Comparison of ENCODE assay signal across 8 cellular contexts in genomic region chr5:6634327-6634713, GRCh38. TPM values are rescaled to one million over a fixed set of nuclear protein-coding genes. Genes with fewer than 3 reads are reported as not detected.
DNase-seq lines count a peak whose midpoint lies in the region; ATAC-seq and TF ChIP-seq lines count a peak whose summit lies in the region.

No MANE protein-coding gene starts in this region.

- H3K4me1 ChIP-seq in adipocyte (ENCODE audit: control insufficient read depth, insufficient read depth, low read length) (peaks cover 13% of the 10 kb centered on the region), left lung (peaks cover 0 to 42% of the 10 kb centered on the region in 2 donors)

- H3K4me3 ChIP-seq in adipocyte (ENCODE audit: low read length), result peak overlapping the region; percentile 94
- peak overlapping the region; percentile 89 to 99 for H3K4me3 ChIP-seq in left lung

- TF ChIP-seq CTCF in GM10266 (IDR thresholded peaks at IDR 0.05; ENCODE audit: control insufficient read depth, insufficient read depth, low read depth, missing control alignments) (no peak), left lung (IDR thresholded peaks at IDR 0.05) (no peak)

- H3K9me3 ChIP-seq in adipocyte (ENCODE audit: control insufficient read depth, low read length), result no peaks in the 10 kb centered on the region
- H3K9me3 ChIP-seq in left lung, result no peaks in the 10 kb centered on the region

- ATAC-seq in left lung (no peak), GM19035 (IDR thresholded peaks at IDR 0.05; ENCODE audit: unreplicated experiment) (no peak), left lobe of liver (no peak)

- intact Hi-C loops in left lung (cut with DNase I), result loop anchor here in 1 of 2 donors (10.0 kb wide), 1 partner anchor 110 kb away; no protein-coding TSS in a partner anchor

- H3K27ac ChIP-seq in left lung, result no peak overlapping the region

- H3K27me3 ChIP-seq in adipocyte (replicated peaks; ENCODE audit: control insufficient read depth, insufficient read depth, low read length) (no peaks in the 10 kb centered on the region), left lung (no peaks in the 10 kb centered on the region)

- H3K36me3 ChIP-seq in adipocyte (ENCODE audit: control insufficient read depth, insufficient read depth, low read length, severe bottlenecking) (peaks cover 16% of the 10 kb centered on the region), left lung (peaks cover 0 to 21% of the 10 kb centered on the region in 2 donors)

- no peak overlapping the region for H3K9ac ChIP-seq in adipocyte (ENCODE audit: low read length)

- DNase-seq in GM10266 (ENCODE audit: extremely low spot score), result peak; percentile 58
- peak; percentile 26 for DNase-seq in M059J (ENCODE audit: low read depth)
- DNase-seq in adipocyte (ENCODE audit: low read depth), result peak; percentile 45
- DNase-seq in left lung, result no peak
- DNase-seq in COLO668 (lab: John Stamatoyannopoulos, UW; ENCODE audit: unreplicated experiment), result no peak
- no peak for DNase-seq in stimulated activated CD4-positive, alpha-beta T cell treated with anti-CD3 and anti-CD28 coated beads, Interleukin-2, amount 100 ng/mL, for 48 hours
- no peak for DNase-seq in left lobe of liver (ENCODE audit: low spot score)

RNA-seq across cellular contexts. Expression of gene SRD5A1, which starts 1.1 kb away (rescaled TPM):
- 48.8 and 53.5 TPM in 2 replicates for total RNA-seq in M059J (2014; rRNA removed; shearing (Covaris generic))
- total RNA-seq in left lung (10 to 100 TPM; 10.1 to 14.5 TPM), left lobe of liver (35.1 TPM)

RNA-seq across cellular contexts. Expression of gene NSUN2, which starts 1.5 kb away (rescaled TPM):
- 33.5 and 54.8 TPM in 2 replicates for total RNA-seq in M059J (2014; rRNA removed; shearing (Covaris generic))
- total RNA-seq in left lung, result 10 to 100 TPM; 37.5 to 49.5 TPM
- total RNA-seq in left lobe of liver, result 26.4 TPM

Comparison
In these comparisons a context has a peak if more than half of its experiments do, and no peak if none do; other contexts are left out.
1. DNase-seq: peak in GM10266 (single experiment), M059J (single experiment) and adipocyte (single experiment); none in left lung (0 of 2), COLO668 (single experiment), stimulated activated CD4-positive, alpha-beta T cell treated with anti-CD3 and anti-CD28 coated beads, Interleukin-2, amount 100 ng/mL, for 48 hours (0 of 2) and left lobe of liver (single experiment).